Comparison of ENCODE assay signal across 8 cellular contexts in the genomic region with DNA sequence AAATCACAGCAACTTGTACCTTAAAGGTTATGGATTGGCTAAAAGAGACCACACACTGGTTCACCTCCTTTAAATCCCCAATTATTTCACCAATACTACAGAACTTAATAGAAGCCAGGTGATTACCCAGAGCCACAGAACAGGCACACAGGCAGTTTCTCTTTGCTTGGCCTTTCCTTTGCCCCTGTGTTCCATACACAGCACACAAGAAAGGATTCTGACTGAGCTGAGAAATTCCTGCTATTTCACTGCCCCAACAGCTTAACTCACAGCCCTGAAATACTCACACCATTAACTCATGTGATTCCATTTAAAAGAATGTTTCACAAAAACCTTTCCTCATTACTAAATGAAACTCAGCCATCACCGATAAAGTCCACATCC.
DNase-seq lines count a peak whose midpoint lies in the region; ATAC-seq, FAIRE-seq and TF ChIP-seq lines count a peak whose summit lies in the region.

No MANE protein-coding gene starts in this region.

- TF ChIP-seq POLR2A in A549 (IDR thresholded peaks at IDR 0.05; ENCODE audit: low read length) (no peak), prostate gland (IDR thresholded peaks at IDR 0.05) (no peak)

- TF ChIP-seq EP300 in A549 (IDR thresholded peaks at IDR 0.05), result no peak

- no peaks in the 10 kb centered on the region for H3K36me3 ChIP-seq in GM23248 (ENCODE audit: low read depth)
- H3K36me3 ChIP-seq in ascending aorta, result no peaks in the 10 kb centered on the region
- no peaks in the 10 kb centered on the region for H3K36me3 ChIP-seq in prostate gland

- TF ChIP-seq CTCF in A549 (IDR thresholded peaks at IDR 0.05), result no peak
- TF ChIP-seq CTCF in ascending aorta (IDR thresholded peaks at IDR 0.05), result no peak
- TF ChIP-seq CTCF in prostate gland (IDR thresholded peaks at IDR 0.05), result no peak

- in situ Hi-C loops in GM23248 (cut with MboI), result no loop called here

- peak overlapping the region; percentile 12 to 61; a peak in 3 of 6 replicates for H3K27ac ChIP-seq in A549
- peak overlapping the region; percentile 79 for H3K27ac ChIP-seq in GM23248
- H3K27ac ChIP-seq in ascending aorta, result peak overlapping the region; percentile 65
- H3K27ac ChIP-seq in prostate gland, result no peak overlapping the region

- POLR2A ChIA-PET in A549 (lab: Yijun Ruan, JAX), result no interaction called here

- no peak for FAIRE-seq in A549 (lab: Jason Lieb, UNC)

- no peaks in the 10 kb centered on the region for H3K27me3 ChIP-seq in GM23248 (replicated peaks; ENCODE audit: insufficient read depth)
- no peaks in the 10 kb centered on the region for H3K27me3 ChIP-seq in ascending aorta
- no peaks in the 10 kb centered on the region for H3K27me3 ChIP-seq in prostate gland (replicated peaks; ENCODE audit: insufficient read depth)

- CTCF ChIA-PET in A549 (lab: Yijun Ruan, JAX), result interaction anchor here (0.6 to 3.0 kb wide), 3 partner anchors 14 to 93 kb away, joined by 3 to 19 read pairs (median 3); no protein-coding TSS in a partner anchor

- peak overlapping the region; percentile 66 for H3K4me2 ChIP-seq in A549
- peak overlapping the region; percentile 79 for H3K4me2 ChIP-seq in GM23248 (ENCODE audit: unreplicated experiment)

- no peaks in the 10 kb centered on the region for H3K9me2 ChIP-seq in GM23248 (ENCODE audit: insufficient read depth)

- peak overlapping the region; percentile 35 for H3K9ac ChIP-seq in GM23248

- DNase-seq in A549 (ENCODE audit: low read depth in 1 of 2, low spot score in 1 of 2) (no peak), GM23248 (peak; percentile 80), ascending aorta (ENCODE audit: low spot score in 2 of 2) (no peak), lung microvascular endothelial cell (ENCODE audit: low read depth in 2 of 2) (peak; percentile 62 to 64), LoVo (ENCODE audit: low spot score) (no peak), GM19238 (ENCODE audit: insufficient read length, low spot score) (no peak), prostate gland (ENCODE audit: low spot score) (no peak)

- TF ChIP-seq RAD21 in A549 (conservative IDR thresholded peaks at IDR 0.05 in 1 of 2, IDR thresholded peaks at IDR 0.05 in 1 of 2), result no peak

- H2AFZ ChIP-seq in GM23248, result no peak overlapping the region

- peaks cover 97% of the 10 kb centered on the region for H3K79me2 ChIP-seq in GM23248 (ENCODE audit: insufficient read depth)

- H3K9me3 ChIP-seq in A549 (no peaks in the 10 kb centered on the region), GM23248 (ENCODE audit: low read depth) (no peaks in the 10 kb centered on the region), ascending aorta (no peaks in the 10 kb centered on the region), prostate gland (no peaks in the 10 kb centered on the region)

- ATAC-seq in A549, result peak; percentile 41 to 71; a peak in 4 of 6 replicates
- no peak for ATAC-seq in GM18502 (IDR thresholded peaks at IDR 0.05; ENCODE audit: poor library complexity, unreplicated experiment)

- H3K4me3 ChIP-seq in A549 (no peak overlapping the region), GM23248 (peak overlapping the region; percentile 52), ascending aorta (peak overlapping the region in 1 of 2 donors; percentile 3), prostate gland (no peak overlapping the region)

- H3F3A ChIP-seq in GM23248 (ENCODE audit: insufficient read depth), result peaks cover 58% of the 10 kb centered on the region

- 26% methylated on average over 1 of the region's 1 CpG for WGBS in A549 (ENCODE audit: missing lambda C conversion rate)
- 0% methylated on average over 1 of the region's 1 CpG for whole genome bisulfite sequencing in GM23248 (ENCODE audit: low coverage in 1 of 2, low lambda C conversion rate in 2 of 2, missing lambda C conversion rate in 2 of 2), 2 experiments
- WGBS in prostate gland, result 67% methylated on average over 1 of the region's 1 CpG

- intact Hi-C loops in ascending aorta (cut with DNase I), result loop anchor here (5.0 kb wide), 2 partner anchors 283 to 383 kb away; no protein-coding TSS in a partner anchor
- intact Hi-C loops in prostate gland (cut with DNase I), result no loop called here

- H3K4me1 ChIP-seq in A549, result peaks cover 68% of the 10 kb centered on the region
- peaks cover 61% of the 10 kb centered on the region for H3K4me1 ChIP-seq in GM23248 (ENCODE audit: insufficient read depth)
- H3K4me1 ChIP-seq in ascending aorta, result peaks cover 14 to 69% of the 10 kb centered on the region in 2 donors
- H3K4me1 ChIP-seq in prostate gland (replicated peaks), result peaks cover 4% of the 10 kb centered on the region

- peaks cover 42% of the 10 kb centered on the region for H4K20me1 ChIP-seq in GM23248 (ENCODE audit: insufficient read depth)

TF ChIP-seq in A549, 52 proteins besides CTCF, POLR2A, EP300 and RAD21:
- TF ChIP-seq SMC3 (IDR thresholded peaks at IDR 0.05), result no peak
- no peak for TF ChIP-seq SREBF2 (IDR thresholded peaks at IDR 0.05)
- TF ChIP-seq POLR2AphosphoS2 (conservative IDR thresholded peaks at IDR 0.05; ENCODE audit: low read length), result no peak
- no peak for TF ChIP-seq BHLHE40 (IDR thresholded peaks at IDR 0.05; ENCODE audit: low read depth, low read length)
- TF ChIP-seq JUNB (IDR thresholded peaks at IDR 0.05), result no peak
- no peak for TF ChIP-seq RNF2 (IDR thresholded peaks at IDR 0.05; ENCODE audit: borderline replicate concordance, low read depth)
- no peak for TF ChIP-seq GATA3 (IDR thresholded peaks at IDR 0.05; ENCODE audit: borderline replicate concordance)
- no peak for TF ChIP-seq MYC (IDR thresholded peaks at IDR 0.05; ENCODE audit: borderline replicate concordance, low read length)
- no peak for TF ChIP-seq HOXA7 (CRISPR knock-in tag; IDR thresholded peaks at IDR 0.05)
- TF ChIP-seq KDM1A (IDR thresholded peaks at IDR 0.05; ENCODE audit: low read depth), result no peak
- no peak for TF ChIP-seq FOSL2 (IDR thresholded peaks at IDR 0.05)
- no peak for TF ChIP-seq FOSL2 (CRISPR knock-in tag; IDR thresholded peaks at IDR 0.05)
- TF ChIP-seq ZC3H11A (IDR thresholded peaks at IDR 0.05), result no peak
- no peak for TF ChIP-seq TP53 (CRISPR knock-in tag; IDR thresholded peaks at IDR 0.05)
- TF ChIP-seq, protein P1, sequence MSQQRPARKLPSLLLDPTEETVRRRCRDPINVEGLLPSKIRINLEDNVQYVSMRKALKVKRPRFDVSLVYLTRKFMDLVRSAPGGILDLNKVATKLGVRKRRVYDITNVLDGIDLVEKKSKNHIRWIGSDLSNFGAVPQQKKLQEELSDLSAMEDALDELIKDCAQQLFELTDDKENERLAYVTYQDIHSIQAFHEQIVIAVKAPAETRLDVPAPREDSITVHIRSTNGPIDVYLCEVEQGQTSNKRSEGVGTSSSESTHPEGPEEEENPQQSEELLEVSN (IDR thresholded peaks at IDR 0.05; ENCODE audit: borderline replicate concordance, low read depth), result no peak
- no peak for TF ChIP-seq NR3C1 (IDR thresholded peaks at IDR 0.05)

Comparison
In these comparisons a context has a peak if more than half of its experiments do, and no peak if none do; other contexts are left out.
1. DNase-seq: peak in GM23248 (single experiment) and lung microvascular endothelial cell (2 of 2); none in A549 (0 of 2), ascending aorta (0 of 2), LoVo (single experiment), GM19238 (single experiment) and prostate gland (single experiment).
2. H3K27ac ChIP-seq: peak in A549 (2 of 2), GM23248 (single experiment) and ascending aorta (2 of 2); none in prostate gland (0 of 2).